In genomic region chr3:196975349-196975748, GRCh38 we compare ENCODE assay signal across 19 cellular contexts.
"Had no signal": no experiment of that assay in that cellular context is flagged by ENCODE, and none has a peak within 500 bp of the region (broad histone marks: within the 10 kb centered on the region; RNA-seq: fewer than 3 reads in every experiment).

No MANE protein-coding gene starts in this region.

- H3K9me3 ChIP-seq: heart left ventricle, mucosa of descending colon, sigmoid colon, tibial artery, upper lobe of left lung, uterus had no signal

- H3K36me3 Mint-ChIP-seq: naive thymus-derived CD8-positive, alpha-beta T cell had no signal

- DNase-seq: cortex of kidney; dorsolateral prefrontal cortex; effector CD8-positive, alpha-beta T cell; hippocampal formation; kidney glomerular epithelial cell; mammary epithelial cell; mucosa of descending colon; naive thymus-derived CD8-positive, alpha-beta T cell; posterior cingulate gyrus; sigmoid colon; stimulated activated CD4-positive, alpha-beta T cell treated with anti-CD3 and anti-CD28 coated beads, Interleukin-2, amount 100 ng/mL, for 24 hours; stimulated activated naive CD4-positive, alpha-beta T cell treated with Interleukin-2 at 50 U/mL for 16 hours; tibial artery; upper lobe of left lung; uterus had no signal

- H3K4me3 Mint-ChIP-seq: naive thymus-derived CD8-positive, alpha-beta T cell had no signal

- ATAC-seq: esophagus mucosa; heart left ventricle; mucosa of descending colon; naive thymus-derived CD8-positive, alpha-beta T cell had no signal

- H3K36me3 ChIP-seq: heart left ventricle, sigmoid colon, tibial artery, upper lobe of left lung, uterus had no signal

- H3K27ac ChIP-seq: dorsolateral prefrontal cortex, heart left ventricle, sigmoid colon, skin epidermis, tibial artery, upper lobe of left lung, uterus had no signal

- H3K9me3 Mint-ChIP-seq: naive thymus-derived CD8-positive, alpha-beta T cell had no signal

- FAIRE-seq: frontal cortex had no signal

- H3K27me3 ChIP-seq: dorsolateral prefrontal cortex, heart left ventricle, sigmoid colon, upper lobe of left lung, uterus had no signal

- H3K4me3 ChIP-seq: dorsolateral prefrontal cortex, heart left ventricle, mucosa of descending colon, sigmoid colon, skin epidermis, tibial artery, upper lobe of left lung, uterus had no signal
